10 cellular contexts compared by ENCODE assay signal in genomic region chr18:12403601-12404506, GRCh38. TPM values are rescaled to one million over a fixed set of nuclear protein-coding genes. Genes with fewer than 3 reads are reported as not detected.
DNase-seq lines count a peak whose midpoint lies in the region; ATAC-seq and TF ChIP-seq lines count a peak whose summit lies in the region.
"Had no signal": no experiment of that assay in that cellular context is flagged by ENCODE, and none has a peak within 500 bp of the region (broad histone marks: within the 10 kb centered on the region; RNA-seq: fewer than 3 reads in every experiment).

No MANE protein-coding gene starts in this region.

- WGBS in spleen, 5 donors = 64 to 77% (median 70%) methylated on average over 6 of the region's 6 CpGs

- TF ChIP-seq CTCF in spleen (IDR thresholded peaks at IDR 0.05 in 8 of 11, conservative IDR thresholded peaks at IDR 0.05 in 3 of 11) (no peak), Peyer's patch (IDR thresholded peaks at IDR 0.05) (no peak), mucosa of descending colon (IDR thresholded peaks at IDR 0.05) (no peak)

- no peak overlapping the region for H3K4me3 ChIP-seq in spleen
- H3K4me3 ChIP-seq in Peyer's patch = no peak overlapping the region
- H3K4me3 ChIP-seq in mucosa of descending colon = no peak overlapping the region

- no peak overlapping the region for H3K27ac ChIP-seq in spleen
- no peak overlapping the region for H3K27ac ChIP-seq in Peyer's patch
- H3K27ac ChIP-seq: 22Rv1 had no signal

- intact Hi-C loops in spleen (cut with DNase I; ENCODE audit: low total_unique reads) (no loop called here), mucosa of descending colon (cut with DNase I, micrococcal nuclease) (no loop called here)

- H3K4me1 ChIP-seq in spleen = peaks cover 0 to 26% (median 20%) of the 10 kb centered on the region in 6 donors
- peaks cover 0 to 6% (median 4%) of the 10 kb centered on the region in 4 donors for H3K4me1 ChIP-seq in Peyer's patch
- peaks cover 6% of the 10 kb centered on the region for H3K4me1 ChIP-seq in mucosa of descending colon (ENCODE audit: low read depth)

- no peak for ATAC-seq in GM21717 (IDR thresholded peaks at IDR 0.05; ENCODE audit: unreplicated experiment)
- ATAC-seq in mucosa of descending colon = no peak

- no peaks in the 10 kb centered on the region for H3K9me3 ChIP-seq in spleen
- H3K9me3 ChIP-seq in Peyer's patch = no peaks in the 10 kb centered on the region
- no peaks in the 10 kb centered on the region for H3K9me3 ChIP-seq in mucosa of descending colon

- peaks cover 0 to 89% (median 3%) of the 10 kb centered on the region in 7 donors for H3K27me3 ChIP-seq in spleen (replicated peaks in 1 of 7)
- no peaks in the 10 kb centered on the region for H3K27me3 ChIP-seq in Peyer's patch

- TF ChIP-seq POLR2A in spleen (IDR thresholded peaks at IDR 0.05) = no peak
- TF ChIP-seq POLR2A in Peyer's patch (IDR thresholded peaks at IDR 0.05) = no peak

- H3K36me3 ChIP-seq in spleen (no peaks in the 10 kb centered on the region), Peyer's patch (no peaks in the 10 kb centered on the region), mucosa of descending colon (ENCODE audit: low read depth) (no peaks in the 10 kb centered on the region)

- DNase-seq in NOMO-1 treated with DMSO at 0.1 percent for 48 hours (lab: John Stamatoyannopoulos, UW; ENCODE audit: unreplicated experiment) = peak; percentile 13
- no peak for DNase-seq in NOMO-1 treated with dmso at 0.1 percent for 144 hours (lab: John Stamatoyannopoulos, UW; ENCODE audit: unreplicated experiment)
- DNase-seq in RPMI7951 (ENCODE audit: low read depth) = peak; percentile 88
- peak; percentile 81 for DNase-seq in fibroblast of gingiva (ENCODE audit: low read depth)
- DNase-seq in spleen = peak; percentile 6
- DNase-seq in Peyer's patch = no peak
- no peak for DNase-seq in mucosa of descending colon
- DNase-seq: activated CD4-positive, alpha-beta T cell treated with anti-CD3 and anti-CD28 coated beads, Interleukin-2, amount 50 U/mL, for 4 hours had no signal

RNA-seq across cellular contexts. Expression of gene PRELID3A, which starts 3.9 kb away (rescaled TPM):
- 3.5 and 4.4 TPM in 2 replicates for total RNA-seq in RPMI7951 (2014; rRNA removed; shearing (Covaris generic))
- total RNA-seq in spleen = 1 to 10 TPM; 2.4 to 5.1 (median 3.5) TPM
- polyA plus RNA-seq in spleen = 1 to 10 TPM in 2 of 3 donors, under 1 TPM in 1; 0.93 to 2.0 (median 1.1) TPM
- under 1 TPM in 1 of 4 donors, not detected in 3; 0.70 TPM for total RNA-seq in Peyer's patch
- 1 to 10 TPM; 2.8 to 8.0 (median 2.9) TPM for total RNA-seq in mucosa of descending colon

RNA-seq across cellular contexts. Expression of gene AFG3L2, which starts 26.8 kb away (rescaled TPM):
- 29.2 and 35.7 TPM in 2 replicates for total RNA-seq in RPMI7951 (2014; rRNA removed; shearing (Covaris generic))
- total RNA-seq in spleen (10 to 100 TPM; 28.5 to 42.4 (median 35.8) TPM), Peyer's patch (100 to 1,000 TPM in 2 of 4 donors, 10 to 100 TPM in 2; 47.9 to 111 (median 94.8) TPM), mucosa of descending colon (100 to 1,000 TPM in 1 of 3 donors, 10 to 100 TPM in 2; 68.5 to 104 (median 93.1) TPM)
- polyA plus RNA-seq in spleen = 10 to 100 TPM; 16.0 to 22.2 (median 17.3) TPM

Comparison
In these comparisons a context has a peak if more than half of its experiments do, and no peak if none do; other contexts are left out.
1. DNase-seq: peak in NOMO-1 treated with DMSO at 0.1 percent for 48 hours (single experiment), RPMI7951 (single experiment), fibroblast of gingiva (single experiment) and spleen (single experiment); none in NOMO-1 treated with dmso at 0.1 percent for 144 hours (single experiment), Peyer's patch (0 of 3) and mucosa of descending colon (0 of 3).